Comparison of ENCODE assay signal across 22 cellular contexts in the genomic region with DNA sequence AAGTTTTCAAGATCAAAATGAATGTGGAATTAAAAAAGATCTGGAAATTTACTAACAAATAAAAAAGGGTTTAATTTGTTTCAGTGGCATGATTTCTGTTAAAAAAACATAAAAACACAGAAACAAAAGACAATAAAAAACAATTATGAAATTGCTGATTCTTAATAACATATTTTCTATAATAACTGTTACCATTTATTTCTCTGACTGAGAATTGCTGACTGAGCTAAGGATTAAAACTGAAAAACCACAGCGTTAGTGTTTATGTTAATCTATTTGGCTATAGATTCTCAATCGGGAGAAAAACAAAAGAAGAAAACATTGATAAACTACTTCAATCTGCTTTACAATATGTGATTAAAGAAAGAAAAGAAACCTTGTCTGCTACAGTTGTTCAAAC.
"Had no signal": no experiment of that assay in that cellular context is flagged by ENCODE, and none has a peak within 500 bp of the region (broad histone marks: within the 10 kb centered on the region; RNA-seq: fewer than 3 reads in every experiment).

No MANE protein-coding gene starts in this region.

- H3K4me3 ChIP-seq: esophagus squamous epithelium, lower lobe of right lung, pancreas, testis, tibial artery had no signal

- DNase-seq: cortex of kidney; effector memory CD8-positive, alpha-beta T cell; erythroblast; esophagus squamous epithelium; foreskin melanocyte; glutamatergic neuron; immature natural killer cell; islet precursor cell; left colon; left ventricle myocardium superior; lower lobe of right lung; naive thymus-derived CD8-positive, alpha-beta T cell; pancreas; stimulated activated CD4-positive, alpha-beta T cell treated with anti-CD3 and anti-CD28 coated beads, Interleukin-2, amount 100 ng/mL, for 24 hours; stimulated activated CD4-positive, alpha-beta T cell treated with anti-CD3 and anti-CD28 coated beads, Interleukin-4, amount 100 ng/mL, for 4 hours; stimulated activated naive CD8-positive, alpha-beta T cell treated with anti-CD3 and anti-CD28 coated beads, Interleukin-15, Interleukin-2, amounts not matched to agents 100 U/mL and 50 U/mL, for 24 hours; testis; tibial artery had no signal

- H3K27me3 Mint-ChIP-seq: effector memory CD8-positive, alpha-beta T cell; stimulated activated memory B cell treated with anti-CD40 and anti-IgM and Interleukin-4, amounts not matched to agents 10 μg/mL and 1 μg/mL and 100 μg/mL, for 72 hours had no signal

- H3K36me3 ChIP-seq: esophagus squamous epithelium, lower lobe of right lung, neutrophil, pancreas, tibial artery had no signal

- H3K27ac ChIP-seq: esophagus squamous epithelium, lower lobe of right lung, neutrophil, pancreas, testis, tibial artery had no signal

- H3K27ac Mint-ChIP-seq: effector memory CD8-positive, alpha-beta T cell; immature natural killer cell; naive thymus-derived CD8-positive, alpha-beta T cell; stimulated activated memory B cell treated with anti-CD40 and anti-IgM and Interleukin-4, amounts not matched to agents 10 μg/mL and 1 μg/mL and 100 μg/mL, for 72 hours; type B pancreatic cell had no signal

- H3K9me3 Mint-ChIP-seq: effector memory CD8-positive, alpha-beta T cell; immature natural killer cell; naive thymus-derived CD8-positive, alpha-beta T cell; stimulated activated memory B cell treated with anti-CD40 and anti-IgM and Interleukin-4, amounts not matched to agents 10 μg/mL and 1 μg/mL and 100 μg/mL, for 72 hours; type B pancreatic cell had no signal

- ATAC-seq: effector memory CD8-positive, alpha-beta T cell; left colon; lower lobe of right lung; naive thymus-derived CD8-positive, alpha-beta T cell; sciatic nerve; stimulated activated memory B cell treated with anti-CD40 and anti-IgM and Interleukin-4, amounts not matched to agents 10 μg/mL and 1 μg/mL and 100 μg/mL, for 72 hours; stimulated activated naive CD8-positive, alpha-beta T cell treated with anti-CD3 and anti-CD28 coated beads, Interleukin-15, Interleukin-2, amounts not matched to agents 100 U/mL and 50 U/mL, for 24 hours had no signal

- H3K4me3 Mint-ChIP-seq: effector memory CD8-positive, alpha-beta T cell; immature natural killer cell; naive thymus-derived CD8-positive, alpha-beta T cell; stimulated activated memory B cell treated with anti-CD40 and anti-IgM and Interleukin-4, amounts not matched to agents 10 μg/mL and 1 μg/mL and 100 μg/mL, for 72 hours; type B pancreatic cell had no signal

- H3K27me3 ChIP-seq: esophagus squamous epithelium, neutrophil, pancreas, testis, tibial artery had no signal

- H3K4me1 ChIP-seq: esophagus squamous epithelium, lower lobe of right lung, testis, tibial artery had no signal

- H3K36me3 Mint-ChIP-seq: immature natural killer cell; naive thymus-derived CD8-positive, alpha-beta T cell; stimulated activated memory B cell treated with anti-CD40 and anti-IgM and Interleukin-4, amounts not matched to agents 10 μg/mL and 1 μg/mL and 100 μg/mL, for 72 hours; type B pancreatic cell had no signal

- H3K9me3 ChIP-seq: esophagus squamous epithelium, lower lobe of right lung, neutrophil, pancreas, testis, tibial artery had no signal

- H3K4me1 Mint-ChIP-seq: immature natural killer cell; naive thymus-derived CD8-positive, alpha-beta T cell; stimulated activated memory B cell treated with anti-CD40 and anti-IgM and Interleukin-4, amounts not matched to agents 10 μg/mL and 1 μg/mL and 100 μg/mL, for 72 hours had no signal
